Comparison of ENCODE assay signal across 15 cellular contexts in the genomic region with DNA sequence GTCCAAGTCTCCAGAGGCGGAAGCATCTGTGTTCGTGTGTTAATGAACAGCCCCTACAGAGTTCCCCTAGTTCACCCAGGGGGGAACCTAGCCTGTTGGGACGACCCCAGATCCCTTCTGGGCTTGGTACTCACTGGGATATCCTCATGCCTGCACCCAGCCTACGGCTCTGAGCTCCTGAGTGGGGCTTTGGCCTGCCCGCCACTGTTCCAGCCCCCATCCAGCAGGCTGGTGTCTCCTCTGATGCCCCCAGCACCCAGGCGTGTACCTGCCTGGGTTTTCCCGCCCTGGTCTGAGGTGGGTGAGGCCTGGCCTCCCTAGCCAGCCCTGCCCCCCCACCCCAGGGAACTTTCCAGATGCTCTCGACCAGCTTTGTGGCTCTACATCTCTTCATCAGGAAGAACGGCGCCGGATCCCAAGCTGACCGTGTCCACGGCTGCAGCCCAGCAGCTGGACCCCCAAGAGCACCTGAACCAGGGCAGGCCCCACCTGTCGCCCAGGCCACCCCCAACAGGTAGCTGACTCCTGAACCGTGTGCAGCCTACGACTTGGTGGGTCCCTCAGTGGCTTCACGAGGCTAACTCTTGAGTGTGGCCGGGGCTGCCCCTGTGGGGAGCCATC. TPM values are rescaled to one million over a fixed set of nuclear protein-coding genes. Genes with fewer than 3 reads are reported as not detected.
DNase-seq lines count a peak whose midpoint lies in the region; ATAC-seq, FAIRE-seq and TF ChIP-seq lines count a peak whose summit lies in the region.
"Had no signal": no experiment of that assay in that cellular context is flagged by ENCODE, and none has a peak within 500 bp of the region (broad histone marks: within the 10 kb centered on the region; RNA-seq: fewer than 3 reads in every experiment).

No MANE protein-coding gene starts in this region.

- no peaks in the 10 kb centered on the region for H3K9me2 ChIP-seq in SK-N-SH

- peak overlapping the region; percentile 58 for H3K4me3 Mint-ChIP-seq in neural progenitor cell

- in situ Hi-C loops in IMR-90 (cut with MboI; ENCODE audit: low sequenced_read_pairs) (no loop called here), K562 (cut with MboI) (no loop called here)

- no peak overlapping the region for H2BK15ac ChIP-seq in IMR-90 (ENCODE audit: low read depth, low read length)

- no peak overlapping the region; a peak in 1 of 4 replicates for H3K27ac ChIP-seq in SK-N-SH (ENCODE audit: low read depth in 2 of 2, low read length in 1 of 2)
- H3K27ac ChIP-seq in IMR-90 (ENCODE audit: insufficient read depth, low read length): no peak overlapping the region
- no peak overlapping the region for H3K27ac ChIP-seq in K562 (ENCODE audit: extremely low read depth, low read depth, low read length)
- H3K27ac ChIP-seq in neural progenitor cell: no peak overlapping the region
- H3K27ac ChIP-seq: 22Rv1, tibial nerve had no signal

- no peaks in the 10 kb centered on the region for H3K27me3 ChIP-seq in SK-N-SH (ENCODE audit: insufficient read depth)
- no peaks in the 10 kb centered on the region for H3K27me3 ChIP-seq in IMR-90 (ENCODE audit: control insufficient read depth, insufficient read depth, low read length)
- no peaks in the 10 kb centered on the region for H3K27me3 ChIP-seq in K562 (ENCODE audit: control insufficient read depth in 2 of 2, insufficient read depth in 2 of 2, low read length in 2 of 2)
- no peaks in the 10 kb centered on the region for H3K27me3 ChIP-seq in neural progenitor cell
- H3K27me3 ChIP-seq: dorsolateral prefrontal cortex, tibial nerve had no signal

- no peak for TF ChIP-seq CTCF in SK-N-SH (IDR thresholded peaks at IDR 0.05)
- TF ChIP-seq CTCF in IMR-90 (conservative IDR thresholded peaks at IDR 0.05; ENCODE audit: low read depth, low read length): no peak
- TF ChIP-seq CTCF in K562 (IDR thresholded peaks at IDR 0.05 in 2 of 3, conservative IDR thresholded peaks at IDR 0.05 in 1 of 3; ENCODE audit: insufficient read depth in 2 of 3, low read depth in 1 of 3, low read length in 3 of 3): no peak
- TF ChIP-seq CTCF in neural progenitor cell (IDR thresholded peaks at IDR 0.05): no peak

- 100% methylated on average over 5 of the region's 18 CpGs for WGBS in SK-N-SH (ENCODE audit: low lambda C conversion rate)
- 93% methylated on average over 11 of the region's 18 CpGs; no CpG with 5 or more reads in 1 of the 2 experiments for WGBS in IMR-90 (ENCODE audit: extremely low coverage in 2 of 2, insufficient read length in 1 of 2), 2 experiments
- 95% methylated on average over 15 of the region's 18 CpGs for whole genome bisulfite sequencing in K562 (ENCODE audit: insufficient coverage, low coverage, missing lambda C conversion rate)

- FAIRE-seq in K562 (lab: Jason Lieb, UNC): no peak

- H3K4me3 ChIP-seq in SK-N-SH (ENCODE audit: low read depth in 2 of 2, low read length in 1 of 2) (no peak overlapping the region), IMR-90 (ENCODE audit: insufficient read depth, low read depth, low read length) (no peak overlapping the region), K562 (no peak overlapping the region), neural progenitor cell (no peak overlapping the region)
- H3K4me3 ChIP-seq: dorsolateral prefrontal cortex, tibial nerve had no signal

- no peak overlapping the region for H3K56ac ChIP-seq in IMR-90 (ENCODE audit: extremely low read depth, insufficient read depth, low read length)

- no peak overlapping the region for H4K5ac ChIP-seq in IMR-90 (ENCODE audit: low read depth, low read length)

- TF ChIP-seq RAD21 in SK-N-SH (IDR thresholded peaks at IDR 0.05; ENCODE audit: low read length) (no peak), IMR-90 (IDR thresholded peaks at IDR 0.05; ENCODE audit: low read length) (no peak), K562 (CRISPR knock-in tag; conservative IDR thresholded peaks at IDR 0.05 in 1 of 2, IDR thresholded peaks at IDR 0.05 in 1 of 2) (no peak)

- H3K79me2 ChIP-seq in SK-N-SH (ENCODE audit: insufficient read depth) (no peaks in the 10 kb centered on the region), K562 (ENCODE audit: control insufficient read depth, insufficient read depth, low read length) (no peaks in the 10 kb centered on the region), neural progenitor cell (ENCODE audit: low read depth) (no peaks in the 10 kb centered on the region)

- POLR2A ChIA-PET in SK-N-SH (lab: Yijun Ruan, JAX): no interaction called here
- POLR2A ChIA-PET in IMR-90 (lab: Charles Lee; ENCODE audit: unreplicated experiment): interaction anchor here (1.2 kb wide), 1 partner anchor 14 kb away, joined by 4 read pairs; the partner anchor contains the start of genes ARFRP1 and ZGPAT
- POLR2A ChIA-PET in K562 (lab: Yijun Ruan, JAX): no interaction called here

- H2BK120ac ChIP-seq in IMR-90 (ENCODE audit: low read depth, low read length): no peak overlapping the region

- no peak overlapping the region for H3K27ac Mint-ChIP-seq in neural progenitor cell

- H3K4me2 ChIP-seq in SK-N-SH (no peak overlapping the region), IMR-90 (ENCODE audit: low read depth, low read length) (no peak overlapping the region), K562 (ENCODE audit: insufficient read depth, low read length) (no peak overlapping the region), neural progenitor cell (no peak overlapping the region)

- H4K91ac ChIP-seq in IMR-90 (ENCODE audit: insufficient read depth, low read depth, low read length): no peak overlapping the region

- H4K20me1 ChIP-seq in SK-N-SH (ENCODE audit: insufficient read depth): no peaks in the 10 kb centered on the region
- no peaks in the 10 kb centered on the region for H4K20me1 ChIP-seq in IMR-90 (ENCODE audit: insufficient read depth, low read length)
- H4K20me1 ChIP-seq in K562 (replicated peaks; ENCODE audit: control insufficient read depth, insufficient read depth, low read length): no peaks in the 10 kb centered on the region; the same call in 1 of the 2 replicates
- H4K20me1 ChIP-seq in neural progenitor cell (ENCODE audit: low read depth): no peaks in the 10 kb centered on the region

- H3K27me3 Mint-ChIP-seq in neural progenitor cell (ENCODE audit: insufficient read depth, low read depth): peaks cover 15% of the 10 kb centered on the region

- peaks cover 8 to 26% of the 10 kb centered on the region in 2 experiments; a peak in 3 of 4 replicates for H3K79me1 ChIP-seq in IMR-90 (ENCODE audit: low read depth in 1 of 2, low read length in 2 of 2)

- H3K36me3 Mint-ChIP-seq in neural progenitor cell: peaks cover 5% of the 10 kb centered on the region

- H2AFZ ChIP-seq in SK-N-SH (ENCODE audit: low read depth) (no peak overlapping the region), IMR-90 (replicated peaks; ENCODE audit: low read length, poor library complexity) (peak overlapping the region; percentile 32), K562 (ENCODE audit: low read depth, low read length) (no peak overlapping the region), neural progenitor cell (replicated peaks) (no peak overlapping the region)

- no peak overlapping the region for H3K18ac ChIP-seq in IMR-90 (ENCODE audit: low read depth, low read length)

- dilution Hi-C loops in IMR-90 (cut with HindIII; ENCODE audit: low sequenced_read_pairs, unreplicated experiment): no loop called here

- H3F3A ChIP-seq in SK-N-SH (replicated peaks; ENCODE audit: insufficient read depth) (no peaks in the 10 kb centered on the region), neural progenitor cell (ENCODE audit: low read depth) (peaks cover 7% of the 10 kb centered on the region)

- no peak overlapping the region for H2BK5ac ChIP-seq in IMR-90 (ENCODE audit: low read depth, low read length, poor library complexity, severe bottlenecking)

- ATAC-seq in SK-N-SH treated with all-trans-retinoic acid at 6 μM for 48 hours (no peak), IMR-90 (ENCODE audit: low read depth) (no peak), K562 (no peak), HG03135 (IDR thresholded peaks at IDR 0.05; ENCODE audit: unreplicated experiment) (no peak), HG02840 (IDR thresholded peaks at IDR 0.05; ENCODE audit: low FRiP score, unreplicated experiment) (no peak)

- H3K14ac ChIP-seq in IMR-90 (replicated peaks; ENCODE audit: low read depth, low read length): no peak overlapping the region

- no peak overlapping the region for H4K8ac ChIP-seq in IMR-90 (ENCODE audit: low read depth in 2 of 2, low read length in 2 of 2)

- H3K23ac ChIP-seq in IMR-90 (ENCODE audit: low read depth, low read length): no peak overlapping the region

- H3K4me1 Mint-ChIP-seq in neural progenitor cell: no peaks in the 10 kb centered on the region

- no peaks in the 10 kb centered on the region for H3K9me1 ChIP-seq in IMR-90 (ENCODE audit: insufficient read depth, low read length)
- no peaks in the 10 kb centered on the region for H3K9me1 ChIP-seq in K562 (ENCODE audit: control insufficient read depth, insufficient read depth, low read length)

- H3K4me1 ChIP-seq in SK-N-SH (ENCODE audit: control insufficient read depth in 1 of 2, insufficient read depth in 2 of 2, low read depth in 1 of 2, low read length in 1 of 2) (peaks cover 13 to 19% of the 10 kb centered on the region in 2 experiments; a peak in 3 of 4 replicates), IMR-90 (ENCODE audit: control insufficient read depth, insufficient read depth, low read length) (peaks cover 14% of the 10 kb centered on the region), K562 (replicated peaks in 1 of 2; ENCODE audit: control insufficient read depth in 2 of 2, insufficient read depth in 2 of 2, low read length in 2 of 2) (peaks cover 3 to 74% of the 10 kb centered on the region in 2 experiments; a peak in 3 of 5 replicates), neural progenitor cell (peaks cover 10% of the 10 kb centered on the region)

- H3K9me3 ChIP-seq in SK-N-SH (no peaks in the 10 kb centered on the region), IMR-90 (ENCODE audit: control insufficient read depth, insufficient read depth, low read length) (no peaks in the 10 kb centered on the region), K562 (replicated peaks; ENCODE audit: control insufficient read depth, insufficient read depth, low read depth, low read length) (no peaks in the 10 kb centered on the region), neural progenitor cell (ENCODE audit: low read depth) (no peaks in the 10 kb centered on the region)
- H3K9me3 ChIP-seq: tibial nerve had no signal

- no peak overlapping the region for H2AK9ac ChIP-seq in IMR-90 (replicated peaks; ENCODE audit: low read depth, low read length, poor library complexity)

- no peak overlapping the region for H3K9ac ChIP-seq in SK-N-SH
- H3K9ac ChIP-seq in IMR-90 (ENCODE audit: low read depth, low read length): no peak overlapping the region
- H3K9ac ChIP-seq in K562 (ENCODE audit: insufficient read depth in 1 of 2, low read depth in 2 of 2, low read length in 2 of 2): 0 out of 4 replicates have a peak overlapping the region, but pooled peaks of 1 of the 2 experiments have one; percentile 17
- H3K9ac ChIP-seq in neural progenitor cell: no peak overlapping the region

- H3K9me3 Mint-ChIP-seq in neural progenitor cell: peaks cover 4% of the 10 kb centered on the region

- H3K4ac ChIP-seq in IMR-90 (ENCODE audit: low read depth, low read length): no peak overlapping the region

- no peak overlapping the region for H2AK5ac ChIP-seq in IMR-90 (ENCODE audit: low read depth, low read length)

- CTCF ChIA-PET in SK-N-SH (lab: Yijun Ruan, JAX) (interaction anchor here (0.7 to 1.1 kb wide), 2 partner anchors 13 to 82 kb away, joined by 3 read pairs; no protein-coding TSS in a partner anchor), IMR-90 (lab: Yijun Ruan, JAX) (no interaction called here), K562 (lab: Yijun Ruan, JAX; ENCODE audit: low intra/inter-chr PET ratio) (interaction anchor here (0.6 kb wide), 1 partner anchor 127 kb away, joined by 3 read pairs; no protein-coding TSS in a partner anchor)

- TF ChIP-seq EP300 in SK-N-SH (IDR thresholded peaks at IDR 0.05; ENCODE audit: borderline replicate concordance in 1 of 2, low read depth in 1 of 2, low read length in 1 of 2) (no peak), K562 (IDR thresholded peaks at IDR 0.05; ENCODE audit: low read length) (no peak)

- DNase-seq in SK-N-SH: peak; percentile 30
- DNase-seq in IMR-90: no peak
- no peak for DNase-seq in K562 (ENCODE audit: extremely low read depth in 1 of 4, low spot score in 3 of 4)
- DNase-seq in neural progenitor cell (ENCODE audit: low spot score): no peak
- no peak for DNase-seq in NCI-H1417 treated with DMSO at 0.1 percent for 48 hours (lab: John Stamatoyannopoulos, UW)
- DNase-seq: EL; HCEC 1CT; NCI-H748 treated with DMSO at 0.1 percent for 48 hours; stimulated activated CD4-positive, alpha-beta T cell treated with anti-CD3 and anti-CD28 coated beads, Interleukin-4, amount 100 ng/mL, for 24 hours had no signal

- intact Hi-C loops in IMR-90 (cut with micrococcal nuclease): no loop called here
- intact Hi-C loops in K562 (cut with micrococcal nuclease): no loop called here

- H3K36me3 ChIP-seq in SK-N-SH (replicated peaks in 1 of 2; ENCODE audit: control insufficient read depth in 1 of 2, insufficient read depth in 2 of 2, low read length in 1 of 2) (peaks cover 0 to 9% of the 10 kb centered on the region in 2 experiments), IMR-90 (ENCODE audit: control insufficient read depth, insufficient read depth, low read length) (peaks cover 13% of the 10 kb centered on the region; the same call in 1 of the 2 replicates), K562 (ENCODE audit: control insufficient read depth, insufficient read depth, low read length) (peaks cover 36% of the 10 kb centered on the region; the same call in 2 of the 3 replicates), neural progenitor cell (no peaks in the 10 kb centered on the region)

- no peak overlapping the region for H2BK20ac ChIP-seq in IMR-90 (ENCODE audit: low read depth, low read length)

- TF ChIP-seq POLR2A in IMR-90 (IDR thresholded peaks at IDR 0.05; ENCODE audit: low read depth, low read length) (no peak; the same call in 1 of the 2 replicates), K562 (conservative IDR thresholded peaks at IDR 0.05) (peak; percentile 53)

- BruUV-seq in IMR-90 (replicated peaks; lab: Mats Ljungman, UMichigan) (no TSS peak), K562 (replicated peaks; lab: Mats Ljungman, UMichigan) (no TSS peak)

RNA-seq across cellular contexts. Expression of gene TNFRSF6B, which starts 2.4 kb away (rescaled TPM):
- polyA plus RNA-seq in SK-N-SH (2012; rRNA removed) (8.2 and 9.4 TPM in 2 replicates), IMR-90 (2012; rRNA removed) (11.0 and 12.0 TPM in 2 replicates), K562 (2011; rRNA removed) (0.10 and 0.37 TPM in 2 replicates), K562 (2014; fragmentation: Illumina TruSeq; extraction: Trizol) (not detected in 2 replicates), K562 (2014; fragmentation: Nextera tagmentation; extraction: Ambion mirVana) (not detected), K562 (2014; rRNA removed) (3.2 and 3.5 TPM in 2 replicates)
- 3.6 and 6.1 TPM in 2 replicates for polyA plus RNA-seq in SK-N-SH (2012; cell fraction: cytosol; rRNA removed)
- 18.3 and 28.9 TPM in 2 replicates for polyA plus RNA-seq in SK-N-SH (2012; cell fraction: nucleus; rRNA removed)
- total RNA-seq in IMR-90 (2012; rRNA removed) (1.1 and 1.3 TPM in 2 replicates), K562 (2014; rRNA removed) (0.32 and 3.8 TPM in 2 replicates), K562 (2014; rRNA removed; fragmentation: Illumina TruSeq; extraction: Trizol) (not detected in 2 replicates), K562 (2015; rRNA removed; fragmentation: Illumina TruSeq; extraction: Trizol) (0.19 TPM in 1 of 2 replicates, not detected in the other), K562 (2021) (not detected in 2 replicates), neural progenitor cell (ENCODE audit: low replicate concordance) (0.25 TPM in 1 of 2 replicates, not detected in the other)
- 3.7 and 18.0 TPM in 2 replicates for polyA plus RNA-seq in IMR-90 (2012; cell fraction: cytosol; rRNA removed)
- polyA plus RNA-seq in IMR-90 (2012; cell fraction: nucleus; rRNA removed; ENCODE audit: low replicate concordance): 22.6 and 133 TPM in 2 replicates
- total RNA-seq in K562 (2011; cell fraction: chromatin; rRNA removed; ENCODE audit: low replicate concordance): not detected in 2 replicates
- total RNA-seq in K562 (2011; cell fraction: nucleolus; rRNA removed): 4.9 and 6.3 TPM in 2 replicates
- not detected in 2 replicates for total RNA-seq in K562 (2011; cell fraction: nucleoplasm; rRNA removed)
- polyA plus RNA-seq in K562 (2011; cell fraction: cytosol; rRNA removed): 1.1 and 5.8 TPM in 2 replicates
- polyA plus RNA-seq in K562 (2011; cell fraction: nucleus; rRNA removed): 1.4 and 13.8 TPM in 2 replicates
- 0.87 and 1.3 TPM in 2 replicates for polyA plus RNA-seq in K562 (2012)
- not detected in 2 replicates for polyA minus RNA-seq in K562 (2011; rRNA and poly(A)+ RNA removed)
- polyA minus RNA-seq in K562 (2011; cell fraction: cytosol; rRNA and poly(A)+ RNA removed): not detected in 2 replicates
- 1.2 TPM in 1 of 2 replicates, not detected in the other for polyA minus RNA-seq in K562 (2011; cell fraction: nucleus; rRNA and poly(A)+ RNA removed)

RNA-seq across cellular contexts. Expression of gene ARFRP1, which starts 13.7 kb away (rescaled TPM):
- polyA plus RNA-seq in SK-N-SH (2012; rRNA removed): 65.4 and 72.8 TPM in 2 replicates
- 47.9 and 57.4 TPM in 2 replicates for polyA plus RNA-seq in SK-N-SH (2012; cell fraction: cytosol; rRNA removed)
- 132 and 145 TPM in 2 replicates for polyA plus RNA-seq in SK-N-SH (2012; cell fraction: nucleus; rRNA removed)
- 25.3 and 29.2 TPM in 2 replicates for total RNA-seq in IMR-90 (2012; rRNA removed)
- 36.3 and 36.6 TPM in 2 replicates for polyA plus RNA-seq in IMR-90 (2012; rRNA removed)
- polyA plus RNA-seq in IMR-90 (2012; cell fraction: cytosol; rRNA removed): 36.7 and 61.6 TPM in 2 replicates
- 102 and 139 TPM in 2 replicates for polyA plus RNA-seq in IMR-90 (2012; cell fraction: nucleus; rRNA removed; ENCODE audit: low replicate concordance)
- total RNA-seq in K562 (2011; cell fraction: chromatin; rRNA removed; ENCODE audit: low replicate concordance): 98.6 and 222 TPM in 2 replicates
- total RNA-seq in K562 (2011; cell fraction: nucleolus; rRNA removed): 116 and 124 TPM in 2 replicates
- total RNA-seq in K562 (2011; cell fraction: nucleoplasm; rRNA removed): 75.6 and 81.5 TPM in 2 replicates
- 64.3 and 74.1 TPM in 2 replicates for total RNA-seq in K562 (2014; rRNA removed)
- total RNA-seq in K562 (2014; rRNA removed; fragmentation: Illumina TruSeq; extraction: Trizol): 16.1 and 19.1 TPM in 2 replicates
- 37.3 and 37.7 TPM in 2 replicates for total RNA-seq in K562 (2015; rRNA removed; fragmentation: Illumina TruSeq; extraction: Trizol)
- total RNA-seq in K562 (2021): 64.0 and 78.9 TPM in 2 replicates
- polyA plus RNA-seq in K562 (2011; rRNA removed): 37.5 and 39.5 TPM in 2 replicates
- polyA plus RNA-seq in K562 (2011; cell fraction: cytosol; rRNA removed): 52.0 and 57.8 TPM in 2 replicates
- polyA plus RNA-seq in K562 (2011; cell fraction: nucleus; rRNA removed): 132 and 147 TPM in 2 replicates
- 44.1 and 48.2 TPM in 2 replicates for polyA plus RNA-seq in K562 (2012)
- polyA plus RNA-seq in K562 (2014; fragmentation: Illumina TruSeq; extraction: Trizol): 20.0 and 36.3 TPM in 2 replicates
- 1 to 10 TPM; 2.2 to 6.0 TPM for polyA plus RNA-seq in K562 (2014; fragmentation: Nextera tagmentation; extraction: Ambion mirVana)
- 66.9 and 70.5 TPM in 2 replicates for polyA plus RNA-seq in K562 (2014; rRNA removed)
- polyA minus RNA-seq in K562 (2011; rRNA and poly(A)+ RNA removed): 18.4 and 33.9 TPM in 2 replicates
- polyA minus RNA-seq in K562 (2011; cell fraction: cytosol; rRNA and poly(A)+ RNA removed): 14.4 and 22.2 TPM in 2 replicates
- 46.2 and 62.4 TPM in 2 replicates for polyA minus RNA-seq in K562 (2011; cell fraction: nucleus; rRNA and poly(A)+ RNA removed)
- 18.3 and 32.6 TPM in 2 replicates for total RNA-seq in neural progenitor cell (ENCODE audit: low replicate concordance)

RNA-seq across cellular contexts. Expression of gene ZGPAT, which starts 13.8 kb away (rescaled TPM):
- 33.7 and 36.8 TPM in 2 replicates for polyA plus RNA-seq in SK-N-SH (2012; rRNA removed)
- 9.8 and 14.3 TPM in 2 replicates for polyA plus RNA-seq in SK-N-SH (2012; cell fraction: cytosol; rRNA removed)
- 152 and 206 TPM in 2 replicates for polyA plus RNA-seq in SK-N-SH (2012; cell fraction: nucleus; rRNA removed)
- total RNA-seq in IMR-90 (2012; rRNA removed): 13.4 and 15.6 TPM in 2 replicates
- 20.2 and 21.1 TPM in 2 replicates for polyA plus RNA-seq in IMR-90 (2012; rRNA removed)
- 18.9 and 24.7 TPM in 2 replicates for polyA plus RNA-seq in IMR-90 (2012; cell fraction: cytosol; rRNA removed)
- polyA plus RNA-seq in IMR-90 (2012; cell fraction: nucleus; rRNA removed; ENCODE audit: low replicate concordance): 80.8 and 206 TPM in 2 replicates
- 20.3 and 73.7 TPM in 2 replicates for total RNA-seq in K562 (2011; cell fraction: chromatin; rRNA removed; ENCODE audit: low replicate concordance)
- total RNA-seq in K562 (2011; cell fraction: nucleolus; rRNA removed): 43.4 and 48.4 TPM in 2 replicates
- 35.6 and 47.3 TPM in 2 replicates for total RNA-seq in K562 (2011; cell fraction: nucleoplasm; rRNA removed)
- total RNA-seq in K562 (2014; rRNA removed): 19.4 and 26.6 TPM in 2 replicates
- total RNA-seq in K562 (2014; rRNA removed; fragmentation: Illumina TruSeq; extraction: Trizol): 2.2 and 2.4 TPM in 2 replicates
- 7.9 and 8.4 TPM in 2 replicates for total RNA-seq in K562 (2015; rRNA removed; fragmentation: Illumina TruSeq; extraction: Trizol)
- total RNA-seq in K562 (2021): 22.5 and 25.4 TPM in 2 replicates
- polyA plus RNA-seq in K562 (2011; rRNA removed): 7.4 and 10.7 TPM in 2 replicates
- polyA plus RNA-seq in K562 (2011; cell fraction: cytosol; rRNA removed): 6.2 and 15.4 TPM in 2 replicates
- polyA plus RNA-seq in K562 (2011; cell fraction: nucleus; rRNA removed): 40.8 and 67.3 TPM in 2 replicates
- 14.8 and 18.0 TPM in 2 replicates for polyA plus RNA-seq in K562 (2012)
- polyA plus RNA-seq in K562 (2014; fragmentation: Illumina TruSeq; extraction: Trizol): 5.6 and 10.9 TPM in 2 replicates
- under 1 TPM; 0.14 to 0.21 TPM for polyA plus RNA-seq in K562 (2014; fragmentation: Nextera tagmentation; extraction: Ambion mirVana)
- 24.1 and 27.7 TPM in 2 replicates for polyA plus RNA-seq in K562 (2014; rRNA removed)
- polyA minus RNA-seq in K562 (2011; rRNA and poly(A)+ RNA removed): 2.7 and 4.6 TPM in 2 replicates
- polyA minus RNA-seq in K562 (2011; cell fraction: cytosol; rRNA and poly(A)+ RNA removed): 11.6 and 12.8 TPM in 2 replicates
- 9.8 and 11.2 TPM in 2 replicates for polyA minus RNA-seq in K562 (2011; cell fraction: nucleus; rRNA and poly(A)+ RNA removed)
- 8.2 and 26.8 TPM in 2 replicates for total RNA-seq in neural progenitor cell (ENCODE audit: low replicate concordance)

RNA-seq across cellular contexts. Expression of gene RTEL1, which starts 36.0 kb away (rescaled TPM):
- polyA plus RNA-seq in SK-N-SH (2012; rRNA removed) (9.9 and 12.9 TPM in 2 replicates), IMR-90 (2012; rRNA removed) (18.8 and 22.5 TPM in 2 replicates), K562 (2011; rRNA removed) (25.2 and 34.3 TPM in 2 replicates), K562 (2014; fragmentation: Illumina TruSeq; extraction: Trizol) (17.9 and 20.1 TPM in 2 replicates), K562 (2014; fragmentation: Nextera tagmentation; extraction: Ambion mirVana) (under 1 TPM; 0.36 to 0.45 TPM), K562 (2014; rRNA removed) (31.8 and 35.7 TPM in 2 replicates)
- polyA plus RNA-seq in SK-N-SH (2012; cell fraction: cytosol; rRNA removed): 1.5 and 2.4 TPM in 2 replicates
- polyA plus RNA-seq in SK-N-SH (2012; cell fraction: nucleus; rRNA removed): 82.0 and 145 TPM in 2 replicates
- total RNA-seq in IMR-90 (2012; rRNA removed) (9.4 and 14.7 TPM in 2 replicates), K562 (2014; rRNA removed) (27.7 and 32.0 TPM in 2 replicates), K562 (2014; rRNA removed; fragmentation: Illumina TruSeq; extraction: Trizol) (11.3 and 12.0 TPM in 2 replicates), K562 (2015; rRNA removed; fragmentation: Illumina TruSeq; extraction: Trizol) (14.0 and 15.4 TPM in 2 replicates), K562 (2021) (53.1 and 61.0 TPM in 2 replicates), neural progenitor cell (ENCODE audit: low replicate concordance) (6.0 and 16.7 TPM in 2 replicates)
- polyA plus RNA-seq in IMR-90 (2012; cell fraction: cytosol; rRNA removed): 7.5 and 18.1 TPM in 2 replicates
- 121 and 228 TPM in 2 replicates for polyA plus RNA-seq in IMR-90 (2012; cell fraction: nucleus; rRNA removed; ENCODE audit: low replicate concordance)
- 274 and 684 TPM in 2 replicates for total RNA-seq in K562 (2011; cell fraction: chromatin; rRNA removed; ENCODE audit: low replicate concordance)
- 188 TPM in 2 replicates for total RNA-seq in K562 (2011; cell fraction: nucleolus; rRNA removed)
- total RNA-seq in K562 (2011; cell fraction: nucleoplasm; rRNA removed): 175 and 176 TPM in 2 replicates
- polyA plus RNA-seq in K562 (2011; cell fraction: cytosol; rRNA removed): 10.0 and 23.6 TPM in 2 replicates
- polyA plus RNA-seq in K562 (2011; cell fraction: nucleus; rRNA removed): 238 and 368 TPM in 2 replicates
- 10.8 and 25.1 TPM in 2 replicates for polyA plus RNA-seq in K562 (2012)
- polyA minus RNA-seq in K562 (2011; rRNA and poly(A)+ RNA removed): 48.3 and 49.0 TPM in 2 replicates
- polyA minus RNA-seq in K562 (2011; cell fraction: cytosol; rRNA and poly(A)+ RNA removed): 14.8 and 14.9 TPM in 2 replicates
- polyA minus RNA-seq in K562 (2011; cell fraction: nucleus; rRNA and poly(A)+ RNA removed): 63.7 and 84.3 TPM in 2 replicates

RNA-seq across cellular contexts. Expression of gene STMN3, which starts 40.9 kb away (rescaled TPM):
- polyA plus RNA-seq in SK-N-SH (2012; rRNA removed) (89.8 and 111 TPM in 2 replicates), IMR-90 (2012; rRNA removed) (62.3 and 67.4 TPM in 2 replicates), K562 (2011; rRNA removed) (30.9 and 37.6 TPM in 2 replicates), K562 (2014; fragmentation: Illumina TruSeq; extraction: Trizol) (20.3 and 36.0 TPM in 2 replicates), K562 (2014; fragmentation: Nextera tagmentation; extraction: Ambion mirVana) (under 1 TPM; 0.70 to 0.85 TPM), K562 (2014; rRNA removed) (58.0 and 60.2 TPM in 2 replicates)
- polyA plus RNA-seq in SK-N-SH (2012; cell fraction: cytosol; rRNA removed): 58.5 and 83.6 TPM in 2 replicates
- 103 and 122 TPM in 2 replicates for polyA plus RNA-seq in SK-N-SH (2012; cell fraction: nucleus; rRNA removed)
- total RNA-seq in IMR-90 (2012; rRNA removed) (20.3 and 21.1 TPM in 2 replicates), K562 (2014; rRNA removed) (65.6 and 79.2 TPM in 2 replicates), K562 (2014; rRNA removed; fragmentation: Illumina TruSeq; extraction: Trizol) (6.8 and 8.8 TPM in 2 replicates), K562 (2015; rRNA removed; fragmentation: Illumina TruSeq; extraction: Trizol) (29.4 and 29.9 TPM in 2 replicates), K562 (2021) (50.2 and 52.4 TPM in 2 replicates), neural progenitor cell (ENCODE audit: low replicate concordance) (3.3 and 6.1 TPM in 2 replicates)
- polyA plus RNA-seq in IMR-90 (2012; cell fraction: cytosol; rRNA removed): 33.4 and 56.7 TPM in 2 replicates
- polyA plus RNA-seq in IMR-90 (2012; cell fraction: nucleus; rRNA removed; ENCODE audit: low replicate concordance): 57.3 and 74.5 TPM in 2 replicates
- 14.9 and 42.3 TPM in 2 replicates for total RNA-seq in K562 (2011; cell fraction: chromatin; rRNA removed; ENCODE audit: low replicate concordance)
- total RNA-seq in K562 (2011; cell fraction: nucleolus; rRNA removed): 45.7 and 51.0 TPM in 2 replicates
- 22.8 and 23.8 TPM in 2 replicates for total RNA-seq in K562 (2011; cell fraction: nucleoplasm; rRNA removed)
- 51.3 and 126 TPM in 2 replicates for polyA plus RNA-seq in K562 (2011; cell fraction: cytosol; rRNA removed)
- 98.8 and 152 TPM in 2 replicates for polyA plus RNA-seq in K562 (2011; cell fraction: nucleus; rRNA removed)
- 20.9 and 32.0 TPM in 2 replicates for polyA plus RNA-seq in K562 (2012)
- polyA minus RNA-seq in K562 (2011; rRNA and poly(A)+ RNA removed): 4.9 and 7.8 TPM in 2 replicates
- polyA minus RNA-seq in K562 (2011; cell fraction: cytosol; rRNA and poly(A)+ RNA removed): 17.1 and 19.4 TPM in 2 replicates
- polyA minus RNA-seq in K562 (2011; cell fraction: nucleus; rRNA and poly(A)+ RNA removed): 7.1 and 9.2 TPM in 2 replicates

Comparison
In these comparisons a context has a peak if more than half of its experiments do, and no peak if none do; other contexts are left out.
1. Of the 27 proteins assayed by ChIP-seq in both K562 and SK-N-SH: peak only in K562: none; only in SK-N-SH: SIN3A; in both: none; in neither: 26.